Comparison of ENCODE assay signal across 3 cellular contexts in the genomic region with DNA sequence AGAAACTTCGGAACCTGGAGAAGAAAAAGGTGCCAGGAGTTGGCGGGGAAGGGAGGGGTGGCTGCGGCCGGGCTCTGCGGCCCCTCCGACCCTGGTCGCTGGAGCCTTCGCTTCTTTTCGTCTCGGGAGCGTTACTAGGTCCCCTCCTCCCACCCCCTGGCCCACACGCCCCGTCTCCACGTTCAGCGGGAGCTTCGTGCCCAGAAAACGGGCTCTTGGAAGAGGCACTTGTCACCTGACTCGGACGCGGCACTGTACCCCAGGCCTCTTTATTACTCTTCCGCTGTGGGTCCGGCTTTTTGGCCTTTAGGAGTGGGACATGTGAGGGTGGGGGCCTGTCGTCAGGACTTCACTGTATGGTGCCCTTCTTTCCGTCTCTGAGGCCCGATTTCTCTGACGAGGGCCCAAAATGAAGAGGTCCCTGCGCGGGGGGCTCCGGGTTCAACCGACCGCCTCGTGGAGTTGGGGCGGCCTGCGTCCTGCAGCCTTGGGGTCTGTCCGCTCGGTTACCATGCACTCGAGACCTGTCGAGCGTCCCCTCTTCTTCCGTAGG.
TF ChIP-seq lines count a peak whose summit lies in the region.

No MANE protein-coding gene starts in this region.

TF ChIP-seq in SK-N-SH, 30 proteins besides CTCF, POLR2A, EP300 and RAD21:
- no peak for TF ChIP-seq TAF1 (IDR thresholded peaks at IDR 0.05; ENCODE audit: borderline replicate concordance, low read depth, low read length)

TF ChIP-seq in SK-N-SH treated with all-trans-retinoic acid at 6 μM for 48 hours, 23 proteins besides CTCF, POLR2A, EP300 and RAD21:
- TF ChIP-seq OSR1 (CRISPR knock-in tag; IDR thresholded peaks at IDR 0.05) (no peak), ZNF8 (CRISPR knock-in tag; IDR thresholded peaks at IDR 0.05) (no peak), TOX (CRISPR knock-in tag; IDR thresholded peaks at IDR 0.05; ENCODE audit: borderline replicate concordance) (no peak), RARB (CRISPR knock-in tag; IDR thresholded peaks at IDR 0.05) (no peak)
- TF ChIP-seq, protein P1, sequence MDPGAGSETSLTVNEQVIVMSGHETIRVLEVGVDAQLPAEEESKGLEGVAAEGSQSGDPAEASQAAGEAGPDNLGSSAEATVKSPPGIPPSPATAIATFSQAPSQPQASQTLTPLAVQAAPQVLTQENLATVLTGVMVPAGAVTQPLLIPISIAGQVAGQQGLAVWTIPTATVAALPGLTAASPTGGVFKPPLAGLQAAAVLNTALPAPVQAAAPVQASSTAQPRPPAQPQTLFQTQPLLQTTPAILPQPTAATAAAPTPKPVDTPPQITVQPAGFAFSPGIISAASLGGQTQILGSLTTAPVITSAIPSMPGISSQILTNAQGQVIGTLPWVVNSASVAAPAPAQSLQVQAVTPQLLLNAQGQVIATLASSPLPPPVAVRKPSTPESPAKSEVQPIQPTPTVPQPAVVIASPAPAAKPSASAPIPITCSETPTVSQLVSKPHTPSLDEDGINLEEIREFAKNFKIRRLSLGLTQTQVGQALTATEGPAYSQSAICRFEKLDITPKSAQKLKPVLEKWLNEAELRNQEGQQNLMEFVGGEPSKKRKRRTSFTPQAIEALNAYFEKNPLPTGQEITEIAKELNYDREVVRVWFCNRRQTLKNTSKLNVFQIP (CRISPR knock-in tag; IDR thresholded peaks at IDR 0.05; ENCODE audit: borderline replicate concordance, low read depth): no peak
TF ChIP-seq in SK-N-SH treated with all-trans-retinoic acid at 6 μM for 48 hours: peak in this region for 0.

TF ChIP-seq in GM12878, 131 proteins besides CTCF, POLR2A, EP300 and RAD21:
- TF ChIP-seq CBX5 (IDR thresholded peaks at IDR 0.05; ENCODE audit: low read depth) (no peak), PML (IDR thresholded peaks at IDR 0.05; ENCODE audit: low read length) (peak; percentile 38; the same call in 1 of the 2 replicates), ASH2L (IDR thresholded peaks at IDR 0.05; ENCODE audit: borderline replicate concordance, low read depth) (0 out of 2 replicates have a peak, but pooled peaks have one; percentile 6), ETV6 (conservative IDR thresholded peaks at IDR 0.05 in 1 of 2, IDR thresholded peaks at IDR 0.05 in 1 of 2; ENCODE audit: borderline replicate concordance in 1 of 2, low read depth in 1 of 2) (no peak), TCF3 (IDR thresholded peaks at IDR 0.05; ENCODE audit: borderline replicate concordance, insufficient read depth, low read depth, low read length) (no peak), ZNF24 (IDR thresholded peaks at IDR 0.05) (no peak), BACH1 (IDR thresholded peaks at IDR 0.05; ENCODE audit: borderline replicate concordance) (no peak), JUND (IDR thresholded peaks at IDR 0.05; ENCODE audit: low read depth, low read length) (no peak), SMC3 (IDR thresholded peaks at IDR 0.05; ENCODE audit: borderline replicate concordance, low read length) (no peak), SMAD5 (IDR thresholded peaks at IDR 0.05; ENCODE audit: low read depth) (0 out of 2 replicates have a peak, but pooled peaks have one; percentile 6)
- TF ChIP-seq, protein P2, sequence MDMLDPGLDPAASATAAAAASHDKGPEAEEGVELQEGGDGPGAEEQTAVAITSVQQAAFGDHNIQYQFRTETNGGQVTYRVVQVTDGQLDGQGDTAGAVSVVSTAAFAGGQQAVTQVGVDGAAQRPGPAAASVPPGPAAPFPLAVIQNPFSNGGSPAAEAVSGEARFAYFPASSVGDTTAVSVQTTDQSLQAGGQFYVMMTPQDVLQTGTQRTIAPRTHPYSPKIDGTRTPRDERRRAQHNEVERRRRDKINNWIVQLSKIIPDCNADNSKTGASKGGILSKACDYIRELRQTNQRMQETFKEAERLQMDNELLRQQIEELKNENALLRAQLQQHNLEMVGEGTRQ (IDR thresholded peaks at IDR 0.05; ENCODE audit: borderline replicate concordance, low read depth, low read length): no peak
- TF ChIP-seq, protein P3, sequence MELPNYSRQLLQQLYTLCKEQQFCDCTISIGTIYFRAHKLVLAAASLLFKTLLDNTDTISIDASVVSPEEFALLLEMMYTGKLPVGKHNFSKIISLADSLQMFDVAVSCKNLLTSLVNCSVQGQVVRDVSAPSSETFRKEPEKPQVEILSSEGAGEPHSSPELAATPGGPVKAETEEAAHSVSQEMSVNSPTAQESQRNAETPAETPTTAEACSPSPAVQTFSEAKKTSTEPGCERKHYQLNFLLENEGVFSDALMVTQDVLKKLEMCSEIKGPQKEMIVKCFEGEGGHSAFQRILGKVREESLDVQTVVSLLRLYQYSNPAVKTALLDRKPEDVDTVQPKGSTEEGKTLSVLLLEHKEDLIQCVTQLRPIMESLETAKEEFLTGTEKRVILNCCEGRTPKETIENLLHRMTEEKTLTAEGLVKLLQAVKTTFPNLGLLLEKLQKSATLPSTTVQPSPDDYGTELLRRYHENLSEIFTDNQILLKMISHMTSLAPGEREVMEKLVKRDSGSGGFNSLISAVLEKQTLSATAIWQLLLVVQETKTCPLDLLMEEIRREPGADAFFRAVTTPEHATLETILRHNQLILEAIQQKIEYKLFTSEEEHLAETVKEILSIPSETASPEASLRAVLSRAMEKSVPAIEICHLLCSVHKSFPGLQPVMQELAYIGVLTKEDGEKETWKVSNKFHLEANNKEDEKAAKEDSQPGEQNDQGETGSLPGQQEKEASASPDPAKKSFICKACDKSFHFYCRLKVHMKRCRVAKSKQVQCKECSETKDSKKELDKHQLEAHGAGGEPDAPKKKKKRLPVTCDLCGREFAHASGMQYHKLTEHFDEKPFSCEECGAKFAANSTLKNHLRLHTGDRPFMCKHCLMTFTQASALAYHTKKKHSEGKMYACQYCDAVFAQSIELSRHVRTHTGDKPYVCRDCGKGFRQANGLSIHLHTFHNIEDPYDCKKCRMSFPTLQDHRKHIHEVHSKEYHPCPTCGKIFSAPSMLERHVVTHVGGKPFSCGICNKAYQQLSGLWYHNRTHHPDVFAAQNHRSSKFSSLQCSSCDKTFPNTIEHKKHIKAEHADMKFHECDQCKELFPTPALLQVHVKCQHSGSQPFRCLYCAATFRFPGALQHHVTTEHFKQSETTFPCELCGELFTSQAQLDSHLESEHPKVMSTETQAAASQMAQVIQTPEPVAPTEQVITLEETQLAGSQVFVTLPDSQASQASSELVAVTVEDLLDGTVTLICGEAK (IDR thresholded peaks at IDR 0.05; ENCODE audit: borderline replicate concordance): no peak
